Comparison of ENCODE assay signal across 23 cellular contexts in the genomic region with DNA sequence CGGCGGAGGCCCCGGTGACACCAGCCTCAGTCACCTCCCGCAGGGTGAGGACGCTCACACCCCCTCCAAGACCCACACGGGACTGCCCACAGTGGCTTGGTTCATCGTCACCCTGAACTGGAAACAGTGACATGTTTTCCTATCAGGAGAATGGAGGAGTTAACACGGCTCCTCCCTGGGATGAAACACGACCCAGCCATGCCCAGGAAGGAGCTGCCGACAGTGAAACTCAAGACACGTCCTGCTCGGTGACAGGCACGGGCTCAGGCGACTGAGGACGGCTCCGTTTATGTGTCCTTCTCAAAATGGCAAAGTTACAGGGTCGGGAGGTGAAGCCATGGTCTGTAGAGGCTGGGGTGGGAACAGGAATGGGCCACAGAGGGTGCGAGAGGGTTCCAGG.
A peak's percentile ranks its signal among the peaks of the same experiment; 100 is the strongest.
DNase-seq lines count a peak whose midpoint lies in the region; ATAC-seq, FAIRE-seq and TF ChIP-seq lines count a peak whose summit lies in the region.
"Had no signal": no experiment of that assay in that cellular context is flagged by ENCODE, and none has a peak within 500 bp of the region (broad histone marks: within the 10 kb centered on the region; RNA-seq: fewer than 3 reads in every experiment).

No MANE protein-coding gene starts in this region.

- no peak overlapping the region for H2BK12ac ChIP-seq in H9 (ENCODE audit: insufficient read length, low read depth, low read length)

- no peak overlapping the region for H4K91ac ChIP-seq in H9 (ENCODE audit: insufficient read length, low read depth, low read length)

- no peaks in the 10 kb centered on the region for H3K9me3 ChIP-seq in H9 (ENCODE audit: control insufficient read depth, low read depth, low read length)
- H3K9me3 ChIP-seq in GM12878 (replicated peaks; ENCODE audit: control insufficient read depth, insufficient read depth, low read length), result no peaks in the 10 kb centered on the region
- no peaks in the 10 kb centered on the region for H3K9me3 ChIP-seq in parathyroid adenoma (ENCODE audit: control insufficient read depth, low read length)
- H3K9me3 ChIP-seq: esophagus muscularis mucosa had no signal

- no peak overlapping the region for H2BK20ac ChIP-seq in H9 (ENCODE audit: low read depth, low read length, poor library complexity, severe bottlenecking)

- no peak for TF ChIP-seq RAD21 in GM12878 (IDR thresholded peaks at IDR 0.05; ENCODE audit: insufficient read depth, low read depth, low read length)

- peak; percentile 20 for ATAC-seq in GM12878
- ATAC-seq: activated CD8-positive, alpha-beta T cell treated with anti-CD3 and anti-CD28 coated beads for 36 hours had no signal

- WGBS in H9 (ENCODE audit: extremely low coverage, insufficient read length, low lambda C conversion rate), result no CpG with 5 or more reads among the region's 18 CpGs
- 61% methylated on average over 17 of the region's 18 CpGs for WGBS in GM12878 (ENCODE audit: insufficient coverage, insufficient replicate concordance, low lambda C conversion rate, missing lambda C conversion rate)

- no peak overlapping the region for H3T11ph ChIP-seq in H9 (ENCODE audit: low read length)

- BruUV-seq in GM12878 (replicated peaks; lab: Mats Ljungman, UMichigan), result no TSS peak

- TF ChIP-seq EP300 in GM12878 (IDR thresholded peaks at IDR 0.05; ENCODE audit: borderline replicate concordance in 1 of 2, control insufficient read depth in 1 of 2, low read depth in 2 of 2, low read length in 2 of 2), result no peak

- 0 out of 2 replicates have a peak, but pooled peaks cover 2% of the 10 kb centered on the region for H3K4me1 ChIP-seq in H9 (ENCODE audit: insufficient read depth, low read length)
- no peaks in the 10 kb centered on the region; the same call in 1 of the 2 replicates for H3K4me1 ChIP-seq in GM12878 (ENCODE audit: control insufficient read depth, insufficient read depth, low read length)
- H3K4me1 ChIP-seq in parathyroid adenoma, result peaks cover 12% of the 10 kb centered on the region
- H3K4me1 ChIP-seq: esophagus muscularis mucosa had no signal

- H2BK15ac ChIP-seq in H9 (ENCODE audit: low read depth, low read length), result no peak overlapping the region

- CTCF ChIA-PET in GM12878 (lab: Yijun Ruan, JAX), result interaction anchor here (0.7 to 1.5 kb wide), 5 partner anchors 9 to 287 kb away, joined by 3 to 7 read pairs (median 4); no protein-coding TSS in a partner anchor

- H2AFZ ChIP-seq in H9 (ENCODE audit: low read length) (no peak overlapping the region), GM12878 (ENCODE audit: control insufficient read depth, low read depth, low read length) (no peak overlapping the region), parathyroid adenoma (peak overlapping the region; percentile 84)

- FAIRE-seq in GM12878 (lab: Jason Lieb, UNC), result no peak
- FAIRE-seq: A204.1 had no signal

- H3K27ac ChIP-seq in H9 (ENCODE audit: insufficient read length, low read depth, low read length) (no peak overlapping the region), GM12878 (ENCODE audit: control insufficient read depth, insufficient read depth) (no peak overlapping the region), parathyroid adenoma (peak overlapping the region; percentile 72)
- H3K27ac ChIP-seq: brain microvascular endothelial cell, dorsolateral prefrontal cortex, esophagus muscularis mucosa had no signal

- no peak overlapping the region for H3K23ac ChIP-seq in H9 (ENCODE audit: insufficient read length, low read depth, low read length)

- RAD21 ChIA-PET in GM12878 (lab: Charles Lee; ENCODE audit: unreplicated experiment), result interaction anchor here (0.8 to 1.7 kb wide), 10 partner anchors 10 to 273 kb away, joined by 3 to 12 read pairs (median 4); partner anchors contain the start of gene ADARB2

- H3K79me2 ChIP-seq in H9 (ENCODE audit: insufficient read depth, low read length) (no peaks in the 10 kb centered on the region), GM12878 (ENCODE audit: control insufficient read depth, insufficient read depth, low read length) (no peaks in the 10 kb centered on the region), parathyroid adenoma (no peaks in the 10 kb centered on the region)

- no peaks in the 10 kb centered on the region for H3K9me3 Mint-ChIP-seq in H9
- H3K9me3 Mint-ChIP-seq: activated CD8-positive, alpha-beta T cell treated with anti-CD3 and anti-CD28 coated beads for 36 hours; activated T-cell treated with anti-CD3 and anti-CD28 coated beads, Interleukin-2, amount 50 U/mL, for 4 hours; immature natural killer cell had no signal

- DNase-seq in NCI-H2029 (lab: John Stamatoyannopoulos, UW) (peak; percentile 44), NCI-H2029 treated with DMSO at 0.1 percent for 48 hours (lab: John Stamatoyannopoulos, UW) (no peak), H9 (no peak), GM12878 (ENCODE audit: low read depth, low spot score) (no peak), foreskin melanocyte (no peak), erythroblast (lab: John Stamatoyannopoulos, UW) (no peak), NCI-H524 treated with DMSO at 0.1 percent for 48 hours (lab: John Stamatoyannopoulos, UW) (no peak)
- DNase-seq: activated CD8-positive, alpha-beta T cell treated with anti-CD3 and anti-CD28 coated beads for 36 hours; activated T-cell treated with anti-CD3 and anti-CD28 coated beads, Interleukin-2, amount 50 U/mL, for 4 hours; brain microvascular endothelial cell; CD4-positive, CD25-positive, alpha-beta regulatory T cell; dorsolateral prefrontal cortex; EL; immature natural killer cell; NCI-H1105 treated with DMSO at 0.1 percent for 48 hours; NCI-H2227 treated with DMSO at 0.1 percent for 48 hours; stimulated activated naive CD4-positive, alpha-beta T cell; SW 1271; trophoblast cell had no signal

- H3K36me3 Mint-ChIP-seq in H9 (ENCODE audit: insufficient read depth in 1 of 3, low read depth in 3 of 3), result no peaks in the 10 kb centered on the region; a peak in 1 of 7 replicates
- H3K36me3 Mint-ChIP-seq: activated naive CD8-positive, alpha-beta T cell; CD4-positive, CD25-positive, alpha-beta regulatory T cell; immature natural killer cell had no signal

- no peak overlapping the region for H3K4me3 Mint-ChIP-seq in H9
- H3K4me3 Mint-ChIP-seq: activated CD8-positive, alpha-beta T cell treated with anti-CD3 and anti-CD28 coated beads for 36 hours; activated naive CD8-positive, alpha-beta T cell; activated T-cell treated with anti-CD3 and anti-CD28 coated beads, Interleukin-2, amount 50 U/mL, for 4 hours; CD4-positive, CD25-positive, alpha-beta regulatory T cell; immature natural killer cell had no signal

- H3K9ac ChIP-seq in H9 (ENCODE audit: extremely low read depth, insufficient read length, low read length) (no peak overlapping the region), GM12878 (ENCODE audit: control insufficient read depth, insufficient read depth, low read length) (no peak overlapping the region), parathyroid adenoma (no peak overlapping the region)

- no peaks in the 10 kb centered on the region for H3K79me1 ChIP-seq in H9 (ENCODE audit: insufficient read depth, low read depth, low read length, poor library complexity, severe bottlenecking)

- H3K36me3 ChIP-seq in GM12878 (ENCODE audit: control insufficient read depth in 2 of 2, insufficient read depth in 2 of 2, low read length in 1 of 2) (no peaks in the 10 kb centered on the region), parathyroid adenoma (ENCODE audit: control insufficient read depth, insufficient read depth, low read length) (no peaks in the 10 kb centered on the region)
- H3K36me3 ChIP-seq: brain microvascular endothelial cell, esophagus muscularis mucosa had no signal

- H3K4me2 ChIP-seq in H9 (ENCODE audit: insufficient read depth, insufficient read length, low read length), result no peak overlapping the region
- peak overlapping the region; percentile 32; the same call in 1 of the 2 replicates for H3K4me2 ChIP-seq in GM12878 (ENCODE audit: control insufficient read depth, insufficient read depth)
- H3K4me2 ChIP-seq in parathyroid adenoma (ENCODE audit: low read length), result peak overlapping the region; percentile 89

- no peak overlapping the region for H2BK120ac ChIP-seq in H9 (ENCODE audit: low read depth, low read length, poor library complexity, severe bottlenecking)

- POLR2A ChIA-PET in GM12878 (lab: Charles Lee), result interaction anchor here (0.7 to 1.7 kb wide), 4 partner anchors 10 to 272 kb away, joined by 3 to 12 read pairs (median 4); partner anchors contain the start of gene ADARB2

- H3K18ac ChIP-seq in H9 (ENCODE audit: insufficient read length, low read depth, low read length), result no peak overlapping the region

- no peak overlapping the region for H3K27ac Mint-ChIP-seq in H9
- H3K27ac Mint-ChIP-seq: activated CD8-positive, alpha-beta T cell treated with anti-CD3 and anti-CD28 coated beads for 36 hours; activated naive CD8-positive, alpha-beta T cell; CD4-positive, CD25-positive, alpha-beta regulatory T cell; immature natural killer cell had no signal

- SMC1A ChIA-PET in GM12878 (lab: Charles Lee; ENCODE audit: uncharacterized antibody, unreplicated experiment), result interaction anchor here (0.7 to 3.2 kb wide), 7 partner anchors 10 to 39 kb away, joined by 3 to 23 read pairs (median 4); no protein-coding TSS in a partner anchor

- no peaks in the 10 kb centered on the region for H4K20me1 ChIP-seq in H9 (ENCODE audit: control insufficient read depth, insufficient read depth, insufficient read length)
- no peaks in the 10 kb centered on the region for H4K20me1 ChIP-seq in GM12878 (ENCODE audit: control insufficient read depth, insufficient read depth)

- no peak overlapping the region for H2BK5ac ChIP-seq in H9 (ENCODE audit: insufficient read length, low read length)

- H3K4me3 ChIP-seq in GM12878 (peak overlapping the region; percentile 54; the same call in 1 of the 2 replicates), parathyroid adenoma (ENCODE audit: low read depth, low read length) (peak overlapping the region; percentile 44)
- H3K4me3 ChIP-seq: dorsolateral prefrontal cortex, esophagus muscularis mucosa had no signal

- no peak for TF ChIP-seq CTCF in H9 (conservative IDR thresholded peaks at IDR 0.05)
- no peak for TF ChIP-seq CTCF in GM12878 (IDR thresholded peaks at IDR 0.05 in 2 of 3, conservative IDR thresholded peaks at IDR 0.05 in 1 of 3; ENCODE audit: control insufficient read depth in 2 of 3, extremely low read depth in 1 of 3, insufficient read depth in 1 of 3, low read depth in 3 of 3, low read length in 3 of 3)
- TF ChIP-seq CTCF in parathyroid adenoma (IDR thresholded peaks at IDR 0.05), result no peak

- no peaks in the 10 kb centered on the region for H3K27me3 ChIP-seq in H9 (ENCODE audit: insufficient read depth, low read length)
- no peaks in the 10 kb centered on the region for H3K27me3 ChIP-seq in GM12878 (replicated peaks in 1 of 2; ENCODE audit: control insufficient read depth in 2 of 2, insufficient read depth in 2 of 2, low read length in 1 of 2)
- no peaks in the 10 kb centered on the region for H3K27me3 ChIP-seq in parathyroid adenoma (ENCODE audit: control insufficient read depth, insufficient read depth, low read length)
- H3K27me3 ChIP-seq: brain microvascular endothelial cell had no signal

- intact Hi-C loops in GM12878 (cut with micrococcal nuclease; ENCODE audit: unreplicated experiment), result no loop called here

- H3K4ac ChIP-seq in H9 (ENCODE audit: low read depth, low read length), result no peak overlapping the region

- in situ Hi-C loops in GM12878 (cut with MboI), result no loop called here

- TF ChIP-seq POLR2A in GM12878 (IDR thresholded peaks at IDR 0.05; ENCODE audit: low read depth, low read length) (no peak), erythroblast (IDR thresholded peaks at IDR 0.05; ENCODE audit: low read length) (no peak)

- no peak overlapping the region for H4K8ac ChIP-seq in H9 (replicated peaks; ENCODE audit: insufficient read length, low read depth, low read length)

- H2AK5ac ChIP-seq in H9 (ENCODE audit: insufficient read length, low read length), result no peak overlapping the region

- H3K23me2 ChIP-seq in H9 (ENCODE audit: insufficient read length, low read depth, low read length, poor library complexity, severe bottlenecking), result no peaks in the 10 kb centered on the region

- H3K14ac ChIP-seq in H9 (ENCODE audit: insufficient read depth, low read length), result peak overlapping the region; percentile 70

- no peak overlapping the region for H4K5ac ChIP-seq in H9 (ENCODE audit: insufficient read length, low read depth, low read length)

- peaks cover 5% of the 10 kb centered on the region; the same call in 1 of the 2 replicates for H3K27me3 Mint-ChIP-seq in H9 (ENCODE audit: low read depth)
- H3K27me3 Mint-ChIP-seq: CD4-positive, CD25-positive, alpha-beta regulatory T cell had no signal

- H3K4me1 Mint-ChIP-seq in H9, result peaks cover 12% of the 10 kb centered on the region in 2 experiments
- H3K4me1 Mint-ChIP-seq: CD4-positive, CD25-positive, alpha-beta regulatory T cell; immature natural killer cell had no signal

- no peak overlapping the region for H3K56ac ChIP-seq in H9 (ENCODE audit: insufficient read length, low read depth, low read length)
